Comparison of ENCODE assay signal across 15 cellular contexts in genomic region chr1:22038036-22038435, GRCh38. TPM values are rescaled to one million over a fixed set of nuclear protein-coding genes. Genes with fewer than 3 reads are reported as not detected.
DNase-seq lines count a peak whose midpoint lies in the region; ATAC-seq, FAIRE-seq and TF ChIP-seq lines count a peak whose summit lies in the region.
"Had no signal": no experiment of that assay in that cellular context is flagged by ENCODE, and none has a peak within 500 bp of the region (broad histone marks: within the 10 kb centered on the region; RNA-seq: fewer than 3 reads in every experiment).

No MANE protein-coding gene starts in this region.

- H3K27ac ChIP-seq in right cardiac atrium (ENCODE audit: low read length): no peak overlapping the region
- no peak overlapping the region for H3K27ac ChIP-seq in uterus

- FAIRE-seq in GM12892 (lab: Jason Lieb, UNC): no peak

- H3K9me3 ChIP-seq in T-helper 17 cell (ENCODE audit: control insufficient read depth, low read length, poor library complexity, severe bottlenecking): no peaks in the 10 kb centered on the region
- no peaks in the 10 kb centered on the region for H3K9me3 ChIP-seq in right cardiac atrium (ENCODE audit: control insufficient read depth, low read length)
- no peaks in the 10 kb centered on the region for H3K9me3 ChIP-seq in uterus

- intact Hi-C loops in activated CD4-positive, alpha-beta T cell treated with anti-CD3 and anti-CD28 coated beads, Interleukin-2, amount 10 ng/mL, durations not matched to agents 24 days and 14 days (cut with micrococcal nuclease): no loop called here
- intact Hi-C loops in right cardiac atrium (cut with DNase I) (no loop called here), uterus (cut with DNase I; ENCODE audit: low total_unique reads) (no loop called here)

- no peaks in the 10 kb centered on the region for H3K36me3 ChIP-seq in uterus

- peak overlapping the region; percentile 54 for H3K4me3 Mint-ChIP-seq in activated CD4-positive, alpha-beta T cell treated with anti-CD3 and anti-CD28 coated beads, Interleukin-2, amount 10 ng/mL, durations not matched to agents 24 days and 14 days
- peak overlapping the region; percentile 49 for H3K4me3 Mint-ChIP-seq in T-helper 17 cell
- no peak overlapping the region for H3K4me3 Mint-ChIP-seq in stimulated activated effector memory CD8-positive, alpha-beta T cell treated with anti-CD3 and anti-CD28 coated beads, Interleukin-12 subunit alpha, Interleukin-12 subunit beta, amount 100 ng/mL, for 72 hours

- H3K36me3 Mint-ChIP-seq in activated CD4-positive, alpha-beta T cell treated with anti-CD3 and anti-CD28 coated beads, Interleukin-2, amount 10 ng/mL, durations not matched to agents 24 days and 14 days (ENCODE audit: low read depth): no peaks in the 10 kb centered on the region
- no peaks in the 10 kb centered on the region for H3K36me3 Mint-ChIP-seq in T-helper 17 cell (ENCODE audit: low read depth)
- H3K36me3 Mint-ChIP-seq in stimulated activated effector memory CD8-positive, alpha-beta T cell treated with anti-CD3 and anti-CD28 coated beads, Interleukin-12 subunit alpha, Interleukin-12 subunit beta, amount 100 ng/mL, for 72 hours: no peaks in the 10 kb centered on the region

- TF ChIP-seq POLR2A in GM12892 (IDR thresholded peaks at IDR 0.05; ENCODE audit: low read depth, low read length) (no peak), uterus (IDR thresholded peaks at IDR 0.05) (no peak)

- ATAC-seq in T-helper 17 cell (no peak), right cardiac atrium (peak; percentile 43 to 46)
- no peak for ATAC-seq in stimulated activated effector memory CD8-positive, alpha-beta T cell treated with anti-CD3 and anti-CD28 coated beads, Interleukin-12 subunit alpha, Interleukin-12 subunit beta, amount 100 ng/mL, for 72 hours
- ATAC-seq: Panc1 had no signal

- H3K4me1 ChIP-seq in right cardiac atrium (ENCODE audit: control insufficient read depth, insufficient read depth, low read length): peaks cover 2% of the 10 kb centered on the region
- no peaks in the 10 kb centered on the region for H3K4me1 ChIP-seq in uterus

- TF ChIP-seq CTCF in uterus (IDR thresholded peaks at IDR 0.05): no peak

- WGBS in right cardiac atrium: 78% methylated on average over 5 of the region's 5 CpGs

- H3K4me3 ChIP-seq in right cardiac atrium (ENCODE audit: low read length): no peak overlapping the region
- H3K4me3 ChIP-seq in uterus: no peak overlapping the region

- no peaks in the 10 kb centered on the region for H3K9me3 Mint-ChIP-seq in activated CD4-positive, alpha-beta T cell treated with anti-CD3 and anti-CD28 coated beads, Interleukin-2, amount 10 ng/mL, durations not matched to agents 24 days and 14 days
- H3K9me3 Mint-ChIP-seq in stimulated activated effector memory CD8-positive, alpha-beta T cell treated with anti-CD3 and anti-CD28 coated beads, Interleukin-12 subunit alpha, Interleukin-12 subunit beta, amount 100 ng/mL, for 72 hours: no peaks in the 10 kb centered on the region

- DNase-seq in activated CD4-positive, alpha-beta T cell treated with anti-CD3 and anti-CD28 coated beads, Interleukin-2, amount 10 ng/mL, durations not matched to agents 24 days and 14 days: no peak
- no peak for DNase-seq in activated CD4-positive, alpha-beta T cell treated with anti-CD3 and anti-CD28 coated beads for 48 hours
- no peak for DNase-seq in T-helper 17 cell
- DNase-seq in right cardiac atrium: peak in 1 of 3 donors; percentile 65
- DNase-seq in stimulated activated effector memory CD8-positive, alpha-beta T cell treated with anti-CD3 and anti-CD28 coated beads, Interleukin-12 subunit alpha, Interleukin-12 subunit beta, amount 100 ng/mL, for 72 hours (ENCODE audit: low spot score in 2 of 2): no peak
- DNase-seq in GM12892 (ENCODE audit: insufficient read length): no peak
- DNase-seq in uterus: no peak
- DNase-seq in activated CD8-positive, alpha-beta memory T cell treated with anti-CD3 and anti-CD28 coated beads for 24 hours: no peak
- DNase-seq: activated gamma-delta T cell, GDM1, glutamatergic neuron, IMR-90, mesendoderm, NCI-H2029 had no signal

- H3K4me1 Mint-ChIP-seq in activated CD4-positive, alpha-beta T cell treated with anti-CD3 and anti-CD28 coated beads, Interleukin-2, amount 10 ng/mL, durations not matched to agents 24 days and 14 days: peaks cover 36% of the 10 kb centered on the region
- peaks cover 29% of the 10 kb centered on the region for H3K4me1 Mint-ChIP-seq in T-helper 17 cell
- H3K4me1 Mint-ChIP-seq in stimulated activated effector memory CD8-positive, alpha-beta T cell treated with anti-CD3 and anti-CD28 coated beads, Interleukin-12 subunit alpha, Interleukin-12 subunit beta, amount 100 ng/mL, for 72 hours: peaks cover 35% of the 10 kb centered on the region

- no peaks in the 10 kb centered on the region for H3K27me3 Mint-ChIP-seq in activated CD4-positive, alpha-beta T cell treated with anti-CD3 and anti-CD28 coated beads, Interleukin-2, amount 10 ng/mL, durations not matched to agents 24 days and 14 days
- H3K27me3 Mint-ChIP-seq in T-helper 17 cell: no peaks in the 10 kb centered on the region

- no peaks in the 10 kb centered on the region for H3K27me3 ChIP-seq in right cardiac atrium (ENCODE audit: control insufficient read depth, insufficient read depth)
- no peaks in the 10 kb centered on the region for H3K27me3 ChIP-seq in uterus

- H3K27ac Mint-ChIP-seq in activated CD4-positive, alpha-beta T cell treated with anti-CD3 and anti-CD28 coated beads, Interleukin-2, amount 10 ng/mL, durations not matched to agents 24 days and 14 days: peak overlapping the region; percentile 83
- peak overlapping the region; percentile 97 for H3K27ac Mint-ChIP-seq in T-helper 17 cell
- peak overlapping the region; percentile 96 for H3K27ac Mint-ChIP-seq in stimulated activated effector memory CD8-positive, alpha-beta T cell treated with anti-CD3 and anti-CD28 coated beads, Interleukin-12 subunit alpha, Interleukin-12 subunit beta, amount 100 ng/mL, for 72 hours

RNA-seq across cellular contexts. Expression of gene CDC42, which starts 14.5 kb away (rescaled TPM):
- 307 and 321 TPM in 2 replicates for total RNA-seq in activated CD4-positive, alpha-beta T cell treated with anti-CD3 and anti-CD28 coated beads, Interleukin-2, amount 10 ng/mL, durations not matched to agents 24 days and 14 days
- total RNA-seq in T-helper 17 cell (100 to 1,000 TPM; 371 to 385 TPM), right cardiac atrium (100 to 1,000 TPM; 121 to 178 (median 133) TPM), uterus (100 to 1,000 TPM; 173 to 570 (median 223) TPM)
- polyA plus RNA-seq in right cardiac atrium: 92.1 TPM
- 324 TPM for polyA plus RNA-seq in GM12892 (2012; ENCODE audit: missing spikeins)

RNA-seq across cellular contexts. Expression of gene CELA3A, which starts 36.6 kb away (rescaled TPM):
- total RNA-seq in activated CD4-positive, alpha-beta T cell treated with anti-CD3 and anti-CD28 coated beads, Interleukin-2, amount 10 ng/mL, durations not matched to agents 24 days and 14 days: not detected in 2 replicates
- total RNA-seq in T-helper 17 cell: not detected
- under 1 TPM in 1 of 4 donors, not detected in 3; 0.86 TPM for total RNA-seq in right cardiac atrium
- polyA plus RNA-seq in right cardiac atrium: not detected
- polyA plus RNA-seq in GM12892 (2012; ENCODE audit: missing spikeins): not detected
- total RNA-seq in uterus: not detected
- total RNA-seq: IMR-90 had no signal
- polyA plus RNA-seq: IMR-90 had no signal

Comparison
In these comparisons a context has a peak if more than half of its experiments do, and no peak if none do; other contexts are left out.
1. ATAC-seq: peak in right cardiac atrium (2 of 2); none in T-helper 17 cell (single experiment) and stimulated activated effector memory CD8-positive, alpha-beta T cell treated with anti-CD3 and anti-CD28 coated beads, Interleukin-12 subunit alpha, Interleukin-12 subunit beta, amount 100 ng/mL, for 72 hours (single experiment).
2. Peak in every context shown above with its lines, with median percentiles within 50 percentile points of each other: H3K27ac Mint-ChIP-seq.